7 cellular contexts compared by ENCODE assay signal in genomic region chr2:75064691-75065396, GRCh38.
DNase-seq lines count a peak whose midpoint lies in the region; ATAC-seq and TF ChIP-seq lines count a peak whose summit lies in the region.

No MANE protein-coding gene starts in this region.

- H3K9ac ChIP-seq in HCT116 (ENCODE audit: low read length) (no peak overlapping the region), colonic mucosa (ENCODE audit: low read depth in 2 of 2, low read length in 2 of 2) (no peak overlapping the region)

- H3K27me3 ChIP-seq in GM06990 (replicated peaks; ENCODE audit: control insufficient read depth, insufficient read depth, low read length), result no peaks in the 10 kb centered on the region
- peaks cover 5% of the 10 kb centered on the region; the same call in 1 of the 2 replicates for H3K27me3 ChIP-seq in HCT116 (ENCODE audit: insufficient read depth, low read length)
- no peaks in the 10 kb centered on the region for H3K27me3 ChIP-seq in colonic mucosa

- TF ChIP-seq POLR2A in HCT116 (IDR thresholded peaks at IDR 0.05; ENCODE audit: borderline replicate concordance, extremely low read depth, insufficient read depth, insufficient read length), result no peak

- H3K4me2 ChIP-seq in HCT116 (ENCODE audit: low read length), result no peak overlapping the region

- DNase-seq in GM06990 (ENCODE audit: extremely low read depth, insufficient read length) (peak; percentile 33), HCT116 (ENCODE audit: low read depth, low spot score) (peak; percentile 31), NCI-H1436 treated with DMSO at 0.1 percent for 48 hours (lab: John Stamatoyannopoulos, UW) (peak; percentile 12), colonic mucosa (peak; percentile 57), medulla oblongata (ENCODE audit: extremely low spot score) (peak; percentile 32)
- peak; percentile 32 to 70 for DNase-seq in stimulated activated effector memory CD8-positive, alpha-beta T cell treated with anti-CD3 and anti-CD28 coated beads, Interleukin-12 subunit alpha, Interleukin-12 subunit beta, amount 100 ng/mL, for 72 hours (ENCODE audit: low spot score in 2 of 2)

- no peaks in the 10 kb centered on the region for H3K9me2 ChIP-seq in HCT116 (ENCODE audit: insufficient read depth)

- H3K4me1 ChIP-seq in HCT116 (ENCODE audit: control insufficient read depth in 1 of 2, insufficient read depth in 2 of 2, low read length in 2 of 2) (no peaks in the 10 kb centered on the region), colonic mucosa (no peaks in the 10 kb centered on the region)

- peak overlapping the region; percentile 9 for H3K27ac Mint-ChIP-seq in stimulated activated effector memory CD8-positive, alpha-beta T cell treated with anti-CD3 and anti-CD28 coated beads, Interleukin-12 subunit alpha, Interleukin-12 subunit beta, amount 100 ng/mL, for 72 hours

- H3K4me3 Mint-ChIP-seq in stimulated activated effector memory CD8-positive, alpha-beta T cell treated with anti-CD3 and anti-CD28 coated beads, Interleukin-12 subunit alpha, Interleukin-12 subunit beta, amount 100 ng/mL, for 72 hours, result no peak overlapping the region

- H3K79me2 ChIP-seq in HCT116 (ENCODE audit: insufficient read depth, low read length), result no peaks in the 10 kb centered on the region

- BruUV-seq in HCT116 (replicated peaks; lab: Mats Ljungman, UMichigan), result no TSS peak

- H3K9me3 ChIP-seq in HCT116 (ENCODE audit: control insufficient read depth in 1 of 2, insufficient read depth in 1 of 2, low read depth in 1 of 2, low read length in 2 of 2), result no peaks in the 10 kb centered on the region
- H3K9me3 ChIP-seq in colonic mucosa, result no peaks in the 10 kb centered on the region

- H3K36me3 ChIP-seq in GM06990 (ENCODE audit: control insufficient read depth, insufficient read depth, low read length) (no peaks in the 10 kb centered on the region), HCT116 (ENCODE audit: control insufficient read depth in 1 of 2, insufficient read depth in 2 of 2, low read length in 2 of 2) (no peaks in the 10 kb centered on the region), colonic mucosa (no peaks in the 10 kb centered on the region)

- H3K27ac ChIP-seq in HCT116 (ENCODE audit: low read depth, low read length), result no peak overlapping the region
- no peak overlapping the region for H3K27ac ChIP-seq in colonic mucosa

- RAD21 ChIA-PET in HCT116 (lab: Charles Lee; ENCODE audit: low non-redundant PET in 1 of 2, low total read pairs in 2 of 2, uncharacterized antibody in 2 of 2, unreplicated experiment in 2 of 2), result interaction anchor here in 1 of 2 experiments (0.7 kb wide), 1 partner anchor 177 kb away, joined by 3 read pairs; no protein-coding TSS in a partner anchor

- no peak overlapping the region for H3K4me3 ChIP-seq in GM06990 (replicated peaks; ENCODE audit: low read depth, low read length)
- no peak overlapping the region for H3K4me3 ChIP-seq in HCT116 (replicated peaks in 1 of 2; ENCODE audit: low read depth in 1 of 2, low read length in 2 of 2)
- peak overlapping the region; percentile 24 for H3K4me3 ChIP-seq in WI38 (ENCODE audit: low read depth, low read length)
- H3K4me3 ChIP-seq in colonic mucosa, result no peak overlapping the region

- peak; percentile 89 for TF ChIP-seq CTCF in GM06990 (IDR thresholded peaks at IDR 0.05; ENCODE audit: insufficient read depth, low read length, poor library complexity, severe bottlenecking)
- peak; percentile 64 to 99 (median 93); a peak in 5 of 6 replicates for TF ChIP-seq CTCF in HCT116 (IDR thresholded peaks at IDR 0.05 in 2 of 3, conservative IDR thresholded peaks at IDR 0.05 in 1 of 3; ENCODE audit: borderline replicate concordance in 1 of 3, insufficient read depth in 1 of 3, low read depth in 2 of 3, low read length in 2 of 3)
- TF ChIP-seq CTCF in WI38 (IDR thresholded peaks at IDR 0.05; ENCODE audit: low read depth, low read length), result peak; percentile 84
- peak; percentile 84 for TF ChIP-seq CTCF in colonic mucosa (IDR thresholded peaks at IDR 0.05)

- intact Hi-C loops in HCT116 (cut with micrococcal nuclease) (loop anchor here (1.0 to 10.0 kb wide), 4 partner anchors 150 to 540 kb away; no protein-coding TSS in a partner anchor), colonic mucosa (cut with DNase I) (loop anchor here (10.0 kb wide), 2 partner anchors 150 to 340 kb away; no protein-coding TSS in a partner anchor)

- H3K4me1 Mint-ChIP-seq in stimulated activated effector memory CD8-positive, alpha-beta T cell treated with anti-CD3 and anti-CD28 coated beads, Interleukin-12 subunit alpha, Interleukin-12 subunit beta, amount 100 ng/mL, for 72 hours, result peaks cover 15% of the 10 kb centered on the region

- no peaks in the 10 kb centered on the region for H3K36me3 Mint-ChIP-seq in stimulated activated effector memory CD8-positive, alpha-beta T cell treated with anti-CD3 and anti-CD28 coated beads, Interleukin-12 subunit alpha, Interleukin-12 subunit beta, amount 100 ng/mL, for 72 hours

- H4K20me1 ChIP-seq in HCT116 (ENCODE audit: insufficient read depth), result no peaks in the 10 kb centered on the region

- H2AFZ ChIP-seq in HCT116 (ENCODE audit: low read depth, low read length, poor library complexity, severe bottlenecking), result no peak overlapping the region

- POLR2A ChIA-PET in HCT116 (lab: Charles Lee), result no interaction called here

- ATAC-seq in HCT116, result peak; percentile 96
- peak; percentile 46 for ATAC-seq in stimulated activated effector memory CD8-positive, alpha-beta T cell treated with anti-CD3 and anti-CD28 coated beads, Interleukin-12 subunit alpha, Interleukin-12 subunit beta, amount 100 ng/mL, for 72 hours

- TF ChIP-seq RAD21 in HCT116 (IDR thresholded peaks at IDR 0.05; ENCODE audit: low read depth), result peak; percentile 61

- CTCF ChIA-PET in HCT116 (lab: Charles Lee), result interaction anchor here (0.7 to 1.7 kb wide), 4 partner anchors 9 to 177 kb away, joined by 4 to 16 read pairs (median 7); no protein-coding TSS in a partner anchor

- no peaks in the 10 kb centered on the region for H3K9me3 Mint-ChIP-seq in stimulated activated effector memory CD8-positive, alpha-beta T cell treated with anti-CD3 and anti-CD28 coated beads, Interleukin-12 subunit alpha, Interleukin-12 subunit beta, amount 100 ng/mL, for 72 hours

TF ChIP-seq in HCT116, 20 proteins besides CTCF, POLR2A, EP300 and RAD21:
- TF ChIP-seq SIN3A (IDR thresholded peaks at IDR 0.05; ENCODE audit: low read depth) (no peak), EZH2phosphoT487 (IDR thresholded peaks at IDR 0.05; ENCODE audit: borderline replicate concordance) (no peak), ZNF274 (IDR thresholded peaks at IDR 0.05; ENCODE audit: low read depth, low read length) (no peak), SP1 (IDR thresholded peaks at IDR 0.05; ENCODE audit: low read depth) (no peak), EZH2 (IDR thresholded peaks at IDR 0.05) (no peak), REST (IDR thresholded peaks at IDR 0.05; ENCODE audit: low read depth) (no peak), ZBTB33 (IDR thresholded peaks at IDR 0.05; ENCODE audit: extremely low read depth, insufficient replicate concordance, low read length) (no peak), ATF3 (IDR thresholded peaks at IDR 0.05) (no peak), JUND (IDR thresholded peaks at IDR 0.05) (no peak), SRF (IDR thresholded peaks at IDR 0.05; ENCODE audit: low read depth) (no peak), CEBPB (IDR thresholded peaks at IDR 0.05; ENCODE audit: low read depth) (no peak), EGR1 (IDR thresholded peaks at IDR 0.05; ENCODE audit: low read depth) (no peak), POLR2AphosphoS5 (IDR thresholded peaks at IDR 0.05; ENCODE audit: low read depth, low read length) (no peak), ZFX (IDR thresholded peaks at IDR 0.05) (no peak), CBX3 (IDR thresholded peaks at IDR 0.05; ENCODE audit: low read depth) (no peak)
